ENCODE assay signal across 23 cellular contexts in the genomic region with DNA sequence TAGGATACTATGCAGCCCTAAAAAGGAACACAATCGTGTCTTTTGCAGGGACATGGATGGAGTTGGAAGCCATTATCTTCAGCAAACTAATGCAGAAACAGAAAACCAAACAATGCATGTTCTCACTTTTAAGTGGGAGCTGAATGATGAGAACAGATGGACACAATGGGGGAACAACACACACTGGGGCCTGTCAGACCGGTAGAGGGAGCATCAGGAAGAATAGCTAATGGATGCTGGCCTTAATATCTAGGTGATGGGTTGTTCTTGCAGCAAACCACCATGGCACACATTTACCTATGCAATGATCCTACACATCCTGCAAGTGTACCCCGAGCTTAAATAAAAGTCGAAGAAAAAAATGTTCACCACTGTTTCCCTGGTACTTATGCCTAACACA. TPM values are rescaled to one million over a fixed set of nuclear protein-coding genes. Genes with fewer than 3 reads are reported as not detected.
DNase-seq lines count a peak whose midpoint lies in the region; ATAC-seq and TF ChIP-seq lines count a peak whose summit lies in the region.
"Had no signal": no experiment of that assay in that cellular context is flagged by ENCODE, and none has a peak within 500 bp of the region (broad histone marks: within the 10 kb centered on the region; RNA-seq: fewer than 3 reads in every experiment).

No MANE protein-coding gene starts in this region.

- intact Hi-C loops in naive thymus-derived CD4-positive, alpha-beta T cell (cut with micrococcal nuclease): no loop called here

- peaks cover 5 to 66% (median 56%) of the 10 kb centered on the region in 7 donors for H3K4me1 Mint-ChIP-seq in naive thymus-derived CD4-positive, alpha-beta T cell
- H3K4me1 Mint-ChIP-seq in activated CD4-positive, alpha-beta T cell treated with anti-CD3 and anti-CD28 coated beads, Interleukin-2, amount 10 ng/mL, durations not matched to agents 7 days and 5 days: peaks cover 9% of the 10 kb centered on the region
- H3K4me1 Mint-ChIP-seq: mesothelial cell of epicardium, nephron progenitor cell had no signal

- ATAC-seq in naive thymus-derived CD4-positive, alpha-beta T cell: no peak
- ATAC-seq: activated CD8-positive, alpha-beta T cell treated with anti-CD3 and anti-CD28 coated beads for 36 hours; gastroesophageal sphincter; left colon; T-cell had no signal

- no peak for TF ChIP-seq CTCF in coronary artery (IDR thresholded peaks at IDR 0.05)

- no peaks in the 10 kb centered on the region for H3K27me3 ChIP-seq in naive thymus-derived CD4-positive, alpha-beta T cell (ENCODE audit: control insufficient read depth in 2 of 2, insufficient read depth in 2 of 2, low read length in 2 of 2)
- H3K27me3 ChIP-seq: BE2C, gastroesophageal sphincter had no signal

- H3K27ac ChIP-seq in naive thymus-derived CD4-positive, alpha-beta T cell (ENCODE audit: low read depth, low read length): no peak overlapping the region
- no peak overlapping the region for H3K27ac ChIP-seq in coronary artery
- H3K27ac ChIP-seq: 22Rv1, gastroesophageal sphincter had no signal

- H3K4me3 Mint-ChIP-seq in naive thymus-derived CD4-positive, alpha-beta T cell: peak overlapping the region in 1 of 10 donors; percentile 51
- no peak overlapping the region for H3K4me3 Mint-ChIP-seq in activated CD4-positive, alpha-beta T cell treated with anti-CD3 and anti-CD28 coated beads, Interleukin-2, amount 10 ng/mL, durations not matched to agents 7 days and 5 days
- H3K4me3 Mint-ChIP-seq: activated CD8-positive, alpha-beta T cell treated with anti-CD3 and anti-CD28 coated beads for 36 hours; mesothelial cell of epicardium; nephron progenitor cell; T-cell had no signal

- POLR2A ChIA-PET in naive thymus-derived CD4-positive, alpha-beta T cell (lab: Charles Lee): no interaction called here
- POLR2A ChIA-PET in activated CD4-positive, alpha-beta T cell treated with anti-CD3 and anti-CD28 coated beads, Interleukin-2, amount 10 ng/mL, durations not matched to agents 7 days and 5 days (lab: Charles Lee): no interaction called here

- H3K4me3 ChIP-seq in naive thymus-derived CD4-positive, alpha-beta T cell (ENCODE audit: low read length): no peak overlapping the region
- H3K4me3 ChIP-seq in coronary artery: no peak overlapping the region
- H3K4me3 ChIP-seq: gastroesophageal sphincter had no signal

- no peaks in the 10 kb centered on the region for H3K4me1 ChIP-seq in naive thymus-derived CD4-positive, alpha-beta T cell (ENCODE audit: control insufficient read depth in 2 of 2, insufficient read depth in 2 of 2, low read length in 2 of 2)
- H3K4me1 ChIP-seq: BE2C, gastroesophageal sphincter had no signal

- CTCF ChIA-PET in naive thymus-derived CD4-positive, alpha-beta T cell (lab: Charles Lee): no interaction called here
- CTCF ChIA-PET in activated CD4-positive, alpha-beta T cell treated with anti-CD3 and anti-CD28 coated beads, Interleukin-2, amount 10 ng/mL, durations not matched to agents 7 days and 5 days (lab: Charles Lee): no interaction called here

- peaks cover 0 to 5% (median 0%) of the 10 kb centered on the region in 11 donors for H3K9me3 Mint-ChIP-seq in naive thymus-derived CD4-positive, alpha-beta T cell
- H3K9me3 Mint-ChIP-seq in activated CD4-positive, alpha-beta T cell treated with anti-CD3 and anti-CD28 coated beads, Interleukin-2, amount 10 ng/mL, durations not matched to agents 7 days and 5 days: peaks cover 2% of the 10 kb centered on the region

- H3K27me3 Mint-ChIP-seq in naive thymus-derived CD4-positive, alpha-beta T cell: no peaks in the 10 kb centered on the region
- H3K27me3 Mint-ChIP-seq in activated CD4-positive, alpha-beta T cell treated with anti-CD3 and anti-CD28 coated beads, Interleukin-2, amount 10 ng/mL, durations not matched to agents 7 days and 5 days: no peaks in the 10 kb centered on the region
- H3K27me3 Mint-ChIP-seq: activated CD8-positive, alpha-beta T cell treated with anti-CD3 and anti-CD28 coated beads for 36 hours; T-cell had no signal

- peaks cover 5 to 34% (median 5%) of the 10 kb centered on the region in 3 experiments for H3K36me3 ChIP-seq in naive thymus-derived CD4-positive, alpha-beta T cell (ENCODE audit: control insufficient read depth in 2 of 3, insufficient read depth in 3 of 3, low read length in 3 of 3)

- H3K9me3 ChIP-seq in naive thymus-derived CD4-positive, alpha-beta T cell (ENCODE audit: control insufficient read depth in 2 of 3, low read length in 3 of 3): no peaks in the 10 kb centered on the region
- H3K9me3 ChIP-seq: BE2C, gastroesophageal sphincter had no signal

- peak overlapping the region in 6 of 9 donors; percentile 19 to 65 (median 40) for H3K27ac Mint-ChIP-seq in naive thymus-derived CD4-positive, alpha-beta T cell
- no peak overlapping the region for H3K27ac Mint-ChIP-seq in activated CD4-positive, alpha-beta T cell treated with anti-CD3 and anti-CD28 coated beads, Interleukin-2, amount 10 ng/mL, durations not matched to agents 7 days and 5 days
- H3K27ac Mint-ChIP-seq: activated CD8-positive, alpha-beta T cell treated with anti-CD3 and anti-CD28 coated beads for 36 hours; mesothelial cell of epicardium; nephron progenitor cell had no signal

- H3K36me3 Mint-ChIP-seq in naive thymus-derived CD4-positive, alpha-beta T cell: peaks cover 15 to 57% (median 47%) of the 10 kb centered on the region in 5 donors
- peaks cover 61% of the 10 kb centered on the region for H3K36me3 Mint-ChIP-seq in activated CD4-positive, alpha-beta T cell treated with anti-CD3 and anti-CD28 coated beads, Interleukin-2, amount 10 ng/mL, durations not matched to agents 7 days and 5 days (ENCODE audit: low read depth)

- DNase-seq in DMS 273 (lab: John Stamatoyannopoulos, UW; ENCODE audit: unreplicated experiment) (peak; percentile 29), DMS 273 treated with DMSO at 0.1 percent for 48 hours (lab: John Stamatoyannopoulos, UW) (no peak), NCI-H524 treated with DMSO at 0.1 percent for 48 hours (lab: John Stamatoyannopoulos, UW) (peak; percentile 48), cerebellar cortex (ENCODE audit: low spot score) (peak; percentile 7), UCSD-AML1 (lab: John Stamatoyannopoulos, UW; ENCODE audit: unreplicated experiment) (no peak), coronary artery (ENCODE audit: low spot score) (no peak)
- DNase-seq in naive thymus-derived CD4-positive, alpha-beta T cell: no peak
- DNase-seq in activated CD4-positive, alpha-beta T cell treated with anti-CD3 and anti-CD28 coated beads, Interleukin-2, amount 10 ng/mL, durations not matched to agents 7 days and 5 days: no peak
- DNase-seq: activated CD8-positive, alpha-beta T cell treated with anti-CD3 and anti-CD28 coated beads for 36 hours; activated naive CD4-positive, alpha-beta T cell treated with Interleukin-2 at 50 U/mL for 16 hours; activated T-cell treated with anti-CD3 and anti-CD28 coated beads, Interleukin-2, amount 50 U/mL, for 1 hour; anterior cingulate cortex; BE2C; left colon; NCI-H187; NCI-H446 treated with DMSO at 0.1 percent for 48 hours; nephron progenitor cell; Right ventricle myocardium superior; stimulated activated CD4-positive, alpha-beta T cell treated with anti-CD3 and anti-CD28 coated beads, Interleukin-4, amount 100 ng/mL, for 4 hours; T-cell had no signal

RNA-seq across cellular contexts. Expression of a gene that starts 17.5 kb away (rescaled TPM):
- 10 to 100 TPM; 28.8 to 79.0 (median 49.5) TPM for total RNA-seq in naive thymus-derived CD4-positive, alpha-beta T cell
- polyA plus RNA-seq in naive thymus-derived CD4-positive, alpha-beta T cell: 10 to 100 TPM; 14.0 TPM
- 10 to 100 TPM; 32.1 to 34.2 TPM for total RNA-seq in activated CD4-positive, alpha-beta T cell treated with anti-CD3 and anti-CD28 coated beads, Interleukin-2, amount 10 ng/mL, durations not matched to agents 7 days and 5 days

Comparison
In these comparisons a context has a peak if more than half of its experiments do, and no peak if none do; other contexts are left out.
1. DNase-seq: peak in DMS 273 (single experiment), NCI-H524 treated with DMSO at 0.1 percent for 48 hours (single experiment) and cerebellar cortex (single experiment); none in DMS 273 treated with DMSO at 0.1 percent for 48 hours (single experiment), naive thymus-derived CD4-positive, alpha-beta T cell (0 of 9), UCSD-AML1 (single experiment), coronary artery (single experiment) and activated CD4-positive, alpha-beta T cell treated with anti-CD3 and anti-CD28 coated beads, Interleukin-2, amount 10 ng/mL, durations not matched to agents 7 days and 5 days (single experiment).